Comparison of ENCODE assay signal across 3 cellular contexts in genomic region chr14:85074955-85075354, GRCh38.
"Had no signal": no experiment of that assay in that cellular context is flagged by ENCODE, and none has a peak within 500 bp of the region (broad histone marks: within the 10 kb centered on the region; RNA-seq: fewer than 3 reads in every experiment).

No MANE protein-coding gene starts in this region.

- H3K4me3 ChIP-seq: GM12878 had no signal

- DNase-seq: GDM1, GF-D8 had no signal

- ATAC-seq: GM12878 had no signal
